1 cellular context compared by ENCODE assay signal in the genomic region with DNA sequence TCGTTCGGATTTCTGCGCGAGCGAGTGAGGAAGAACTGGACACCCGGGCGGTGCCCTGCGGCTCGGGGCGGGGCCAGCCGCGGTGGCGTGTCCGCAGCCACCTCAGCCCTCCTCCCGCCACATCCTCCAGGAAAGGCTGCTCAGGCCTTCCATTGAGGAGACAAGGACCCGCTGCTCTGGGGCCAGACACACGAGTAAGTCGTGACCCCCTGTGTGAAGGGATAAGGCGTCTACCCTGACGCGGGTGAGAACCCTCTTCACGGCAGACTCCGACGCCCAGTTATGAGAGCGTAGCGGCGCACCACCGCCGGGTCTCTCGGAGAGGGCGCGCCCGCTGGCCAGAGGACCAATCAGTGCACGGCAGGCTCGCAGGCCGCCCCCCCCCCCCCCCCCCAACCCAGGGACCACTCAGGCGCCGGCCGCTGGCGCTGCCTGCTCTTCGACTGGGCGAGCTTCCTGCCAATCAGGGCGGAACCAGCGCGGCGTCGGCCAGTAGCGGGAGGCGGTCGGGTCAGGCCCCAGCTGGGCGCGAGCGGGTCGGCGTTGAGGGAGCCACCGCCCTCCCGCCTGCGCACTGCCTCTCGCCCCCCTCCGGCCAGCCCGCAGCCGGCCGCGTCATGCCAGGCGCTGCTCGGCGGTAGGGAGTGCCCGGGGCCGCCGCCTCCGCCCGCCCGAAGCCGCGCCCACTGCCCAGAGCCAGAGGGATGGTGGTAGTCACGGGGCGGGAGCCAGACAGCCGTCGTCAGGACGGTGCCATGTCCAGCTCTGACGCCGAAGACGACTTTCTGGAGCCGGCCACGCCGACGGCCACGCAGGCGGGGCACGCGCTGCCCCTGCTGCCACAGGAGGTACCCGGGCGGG.
TF ChIP-seq lines count a peak whose summit lies in the region.

KCTD7 (plus strand) TSS at position 521 of the 861 bp plus-strand sequence; CDS start at position 705, 184 bp downstream.

TF ChIP-seq in HepG2, 621 proteins besides CTCF, POLR2A, EP300 and RAD21 (continued from another document and continues in another):
- TF ChIP-seq, protein P1, sequence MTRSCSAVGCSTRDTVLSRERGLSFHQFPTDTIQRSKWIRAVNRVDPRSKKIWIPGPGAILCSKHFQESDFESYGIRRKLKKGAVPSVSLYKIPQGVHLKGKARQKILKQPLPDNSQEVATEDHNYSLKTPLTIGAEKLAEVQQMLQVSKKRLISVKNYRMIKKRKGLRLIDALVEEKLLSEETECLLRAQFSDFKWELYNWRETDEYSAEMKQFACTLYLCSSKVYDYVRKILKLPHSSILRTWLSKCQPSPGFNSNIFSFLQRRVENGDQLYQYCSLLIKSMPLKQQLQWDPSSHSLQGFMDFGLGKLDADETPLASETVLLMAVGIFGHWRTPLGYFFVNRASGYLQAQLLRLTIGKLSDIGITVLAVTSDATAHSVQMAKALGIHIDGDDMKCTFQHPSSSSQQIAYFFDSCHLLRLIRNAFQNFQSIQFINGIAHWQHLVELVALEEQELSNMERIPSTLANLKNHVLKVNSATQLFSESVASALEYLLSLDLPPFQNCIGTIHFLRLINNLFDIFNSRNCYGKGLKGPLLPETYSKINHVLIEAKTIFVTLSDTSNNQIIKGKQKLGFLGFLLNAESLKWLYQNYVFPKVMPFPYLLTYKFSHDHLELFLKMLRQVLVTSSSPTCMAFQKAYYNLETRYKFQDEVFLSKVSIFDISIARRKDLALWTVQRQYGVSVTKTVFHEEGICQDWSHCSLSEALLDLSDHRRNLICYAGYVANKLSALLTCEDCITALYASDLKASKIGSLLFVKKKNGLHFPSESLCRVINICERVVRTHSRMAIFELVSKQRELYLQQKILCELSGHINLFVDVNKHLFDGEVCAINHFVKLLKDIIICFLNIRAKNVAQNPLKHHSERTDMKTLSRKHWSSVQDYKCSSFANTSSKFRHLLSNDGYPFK (CRISPR knock-in tag; IDR thresholded peaks at IDR 0.05; ENCODE audit: borderline replicate concordance), result peak; percentile 75; the same call in 1 of the 2 replicates
- TF ChIP-seq ATRX (CRISPR knock-in tag; IDR thresholded peaks at IDR 0.05; ENCODE audit: borderline replicate concordance), result no peak
- TF ChIP-seq YY1 (IDR thresholded peaks at IDR 0.05; ENCODE audit: insufficient read depth, insufficient replicate concordance, low read depth, low read length), result peak; percentile 52
- TF ChIP-seq ISL2 (CRISPR knock-in tag; IDR thresholded peaks at IDR 0.05), result peak; percentile 12; the same call in 1 of the 2 replicates
- TF ChIP-seq GTF2F1 (IDR thresholded peaks at IDR 0.05; ENCODE audit: low read length), result no peak
- peak; percentile 59 for TF ChIP-seq NRL (CRISPR knock-in tag; IDR thresholded peaks at IDR 0.05; ENCODE audit: borderline replicate concordance)
- TF ChIP-seq, protein P2, sequence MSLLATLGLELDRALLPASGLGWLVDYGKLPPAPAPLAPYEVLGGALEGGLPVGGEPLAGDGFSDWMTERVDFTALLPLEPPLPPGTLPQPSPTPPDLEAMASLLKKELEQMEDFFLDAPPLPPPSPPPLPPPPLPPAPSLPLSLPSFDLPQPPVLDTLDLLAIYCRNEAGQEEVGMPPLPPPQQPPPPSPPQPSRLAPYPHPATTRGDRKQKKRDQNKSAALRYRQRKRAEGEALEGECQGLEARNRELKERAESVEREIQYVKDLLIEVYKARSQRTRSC (CRISPR knock-in tag; IDR thresholded peaks at IDR 0.05; ENCODE audit: low read depth), result 0 out of 2 replicates have a peak, but pooled peaks have one; percentile 71
- TF ChIP-seq GATA4 (IDR thresholded peaks at IDR 0.05; ENCODE audit: borderline replicate concordance, low read depth), result peak; percentile 74
- 0 out of 2 replicates have a peak, but pooled peaks have one; percentile 43 for TF ChIP-seq MED13 (CRISPR knock-in tag; IDR thresholded peaks at IDR 0.05)
- no peak for TF ChIP-seq ZNF414 (CRISPR knock-in tag; IDR thresholded peaks at IDR 0.05)
- TF ChIP-seq TBP (CRISPR knock-in tag; IDR thresholded peaks at IDR 0.05), result no peak
- TF ChIP-seq DPF2 (CRISPR knock-in tag; IDR thresholded peaks at IDR 0.05; ENCODE audit: borderline replicate concordance, low read depth), result 0 out of 2 replicates have a peak, but pooled peaks have one; percentile 39
- peak; percentile 99 for TF ChIP-seq POLR2AphosphoS5 (IDR thresholded peaks at IDR 0.05; ENCODE audit: low read depth, low read length)
- peak; percentile 57; the same call in 1 of the 2 replicates for TF ChIP-seq SALL1 (CRISPR knock-in tag; IDR thresholded peaks at IDR 0.05)
- TF ChIP-seq, protein P3, sequence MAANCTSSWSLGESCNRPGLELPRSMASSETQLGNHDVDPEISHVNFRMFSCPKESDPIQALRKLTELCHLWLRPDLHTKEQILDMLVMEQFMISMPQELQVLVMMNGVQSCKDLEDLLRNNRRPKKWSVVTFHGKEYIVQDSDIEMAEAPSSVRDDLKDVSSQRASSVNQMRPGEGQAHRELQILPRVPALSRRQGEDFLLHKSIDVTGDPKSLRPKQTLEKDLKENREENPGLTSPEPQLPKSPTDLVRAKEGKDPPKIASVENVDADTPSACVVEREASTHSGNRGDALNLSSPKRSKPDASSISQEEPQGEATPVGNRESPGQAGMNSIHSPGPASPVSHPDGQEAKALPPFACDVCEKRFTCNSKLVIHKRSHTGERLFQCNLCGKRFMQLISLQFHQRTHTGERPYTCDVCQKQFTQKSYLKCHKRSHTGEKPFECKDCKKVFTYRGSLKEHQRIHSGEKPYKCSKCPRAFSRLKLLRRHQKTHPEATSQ (CRISPR knock-in tag; IDR thresholded peaks at IDR 0.05; ENCODE audit: borderline replicate concordance), result 0 out of 2 replicates have a peak, but pooled peaks have one; percentile 44
- no peak for TF ChIP-seq E2F5 (CRISPR knock-in tag; conservative IDR thresholded peaks at IDR 0.05)
- peak; percentile 88 for TF ChIP-seq PHF8 (CRISPR knock-in tag; IDR thresholded peaks at IDR 0.05)
- TF ChIP-seq PAX8 (CRISPR knock-in tag; IDR thresholded peaks at IDR 0.05; ENCODE audit: borderline replicate concordance), result peak; percentile 70; the same call in 1 of the 2 replicates
- peak; percentile 51 for TF ChIP-seq ERF (CRISPR knock-in tag; IDR thresholded peaks at IDR 0.05)
- peak; percentile 90 for TF ChIP-seq ZNF543 (CRISPR knock-in tag; IDR thresholded peaks at IDR 0.05)
- peak; percentile 74 for TF ChIP-seq MXI1 (IDR thresholded peaks at IDR 0.05; ENCODE audit: borderline replicate concordance, low read depth, low read length)
- TF ChIP-seq ELF4 (CRISPR knock-in tag; IDR thresholded peaks at IDR 0.05; ENCODE audit: borderline replicate concordance), result no peak
- no peak for TF ChIP-seq ZKSCAN8 (CRISPR knock-in tag; IDR thresholded peaks at IDR 0.05; ENCODE audit: borderline replicate concordance)
- peak; percentile 90 for TF ChIP-seq NFYB (CRISPR knock-in tag; IDR thresholded peaks at IDR 0.05)
- 0 out of 2 replicates have a peak, but pooled peaks have one; percentile 25 for TF ChIP-seq MIXL1 (CRISPR knock-in tag; IDR thresholded peaks at IDR 0.05)
- peak; percentile 55; the same call in 1 of the 2 replicates for TF ChIP-seq MXD1 (CRISPR knock-in tag; IDR thresholded peaks at IDR 0.05)
- TF ChIP-seq DMAP1 (CRISPR knock-in tag; IDR thresholded peaks at IDR 0.05), result peak; percentile 94
- 0 out of 2 replicates have a peak, but pooled peaks have one; percentile 34 for TF ChIP-seq ZNF598 (CRISPR knock-in tag; IDR thresholded peaks at IDR 0.05; ENCODE audit: borderline replicate concordance)
- no peak for TF ChIP-seq ZNF224 (CRISPR knock-in tag; IDR thresholded peaks at IDR 0.05)
- peak; percentile 60; the same call in 1 of the 2 replicates for TF ChIP-seq ZNF441 (CRISPR knock-in tag; IDR thresholded peaks at IDR 0.05; ENCODE audit: borderline replicate concordance)
- peak; percentile 24; the same call in 1 of the 2 replicates for TF ChIP-seq MEIS2 (CRISPR knock-in tag; IDR thresholded peaks at IDR 0.05)
- peak; percentile 91 for TF ChIP-seq PCBP1 (IDR thresholded peaks at IDR 0.05; ENCODE audit: borderline replicate concordance, low read depth, low read length)
- TF ChIP-seq, protein P4, sequence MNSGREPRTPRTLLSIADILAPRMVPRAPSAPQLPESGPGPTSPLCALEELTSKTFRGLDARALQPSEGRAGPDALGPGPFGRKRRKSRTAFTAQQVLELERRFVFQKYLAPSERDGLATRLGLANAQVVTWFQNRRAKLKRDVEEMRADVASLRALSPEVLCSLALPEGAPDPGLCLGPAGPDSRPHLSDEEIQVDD (CRISPR knock-in tag; IDR thresholded peaks at IDR 0.05; ENCODE audit: borderline replicate concordance), result peak; percentile 25; the same call in 1 of the 2 replicates
- TF ChIP-seq, protein P5, sequence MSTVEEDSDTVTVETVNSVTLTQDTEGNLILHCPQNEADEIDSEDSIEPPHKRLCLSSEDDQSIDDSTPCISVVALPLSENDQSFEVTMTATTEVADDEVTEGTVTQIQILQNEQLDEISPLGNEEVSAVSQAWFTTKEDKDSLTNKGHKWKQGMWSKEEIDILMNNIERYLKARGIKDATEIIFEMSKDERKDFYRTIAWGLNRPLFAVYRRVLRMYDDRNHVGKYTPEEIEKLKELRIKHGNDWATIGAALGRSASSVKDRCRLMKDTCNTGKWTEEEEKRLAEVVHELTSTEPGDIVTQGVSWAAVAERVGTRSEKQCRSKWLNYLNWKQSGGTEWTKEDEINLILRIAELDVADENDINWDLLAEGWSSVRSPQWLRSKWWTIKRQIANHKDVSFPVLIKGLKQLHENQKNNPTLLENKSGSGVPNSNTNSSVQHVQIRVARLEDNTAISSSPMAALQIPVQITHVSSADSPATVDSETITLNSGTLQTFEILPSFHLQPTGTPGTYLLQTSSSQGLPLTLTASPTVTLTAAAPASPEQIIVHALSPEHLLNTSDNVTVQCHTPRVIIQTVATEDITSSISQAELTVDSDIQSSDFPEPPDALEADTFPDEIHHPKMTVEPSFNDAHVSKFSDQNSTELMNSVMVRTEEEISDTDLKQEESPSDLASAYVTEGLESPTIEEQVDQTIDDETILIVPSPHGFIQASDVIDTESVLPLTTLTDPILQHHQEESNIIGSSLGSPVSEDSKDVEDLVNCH (CRISPR knock-in tag; IDR thresholded peaks at IDR 0.05), result no peak
- TF ChIP-seq ESRRA (CRISPR knock-in tag; IDR thresholded peaks at IDR 0.05; ENCODE audit: low read depth), result peak; percentile 25; the same call in 1 of the 2 replicates
- TF ChIP-seq, protein P6, sequence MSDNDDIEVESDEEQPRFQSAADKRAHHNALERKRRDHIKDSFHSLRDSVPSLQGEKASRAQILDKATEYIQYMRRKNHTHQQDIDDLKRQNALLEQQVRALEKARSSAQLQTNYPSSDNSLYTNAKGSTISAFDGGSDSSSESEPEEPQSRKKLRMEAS (IDR thresholded peaks at IDR 0.05), result peak; percentile 38; the same call in 1 of the 2 replicates
- no peak; the same call in 1 of the 2 replicates for TF ChIP-seq ZSCAN25 (CRISPR knock-in tag; IDR thresholded peaks at IDR 0.05)
- TF ChIP-seq ARID4A (CRISPR knock-in tag; IDR thresholded peaks at IDR 0.05; ENCODE audit: borderline replicate concordance), result peak; percentile 90; the same call in 1 of the 2 replicates
- no peak for TF ChIP-seq KAT2B (IDR thresholded peaks at IDR 0.05; ENCODE audit: borderline replicate concordance, low read depth, low read length)
- TF ChIP-seq, protein P7, sequence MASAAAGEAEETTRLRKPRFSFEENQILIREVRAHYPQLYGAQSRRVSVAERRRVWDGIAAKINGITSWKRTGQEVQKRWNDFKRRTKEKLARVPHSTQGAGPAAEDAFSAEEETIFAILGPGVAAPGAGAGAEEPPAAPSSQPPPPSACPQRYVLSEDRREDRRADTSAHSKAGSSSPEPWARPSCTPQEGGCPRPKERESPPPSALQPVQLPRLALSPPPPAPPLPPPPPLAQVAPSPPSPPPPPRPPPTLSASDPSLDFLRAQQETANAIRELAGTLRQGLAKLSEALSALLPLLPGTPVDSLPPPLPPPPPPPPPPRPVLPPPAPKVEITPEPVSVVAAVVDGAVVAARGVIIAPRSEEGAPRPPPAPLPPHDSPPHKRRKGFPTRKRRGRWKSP (CRISPR knock-in tag; IDR thresholded peaks at IDR 0.05), result peak; percentile 87; the same call in 1 of the 2 replicates
- TF ChIP-seq ZNF678 (CRISPR knock-in tag; IDR thresholded peaks at IDR 0.05), result no peak
